In the genomic region with DNA sequence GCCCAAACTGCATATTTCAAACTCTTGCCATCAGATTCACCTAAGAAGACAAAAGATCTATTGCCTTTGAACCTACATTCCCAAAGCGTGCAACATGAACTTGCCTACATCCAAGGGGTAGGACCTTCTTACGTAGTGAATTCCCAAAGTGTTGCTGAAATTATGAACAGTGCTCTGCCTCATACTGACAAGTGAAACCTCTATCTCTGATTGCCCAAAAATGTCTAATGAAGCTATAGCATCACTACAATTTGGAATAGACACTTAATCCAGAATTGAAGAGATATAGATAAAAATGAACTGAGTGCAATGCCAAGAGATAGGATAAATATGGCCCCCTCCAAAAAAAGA, we compare ENCODE assay signal across 24 cellular contexts. TPM values are rescaled to one million over a fixed set of nuclear protein-coding genes. Genes with fewer than 3 reads are reported as not detected.
A peak's percentile ranks its signal among the peaks of the same experiment; 100 is the strongest.
DNase-seq lines count a peak whose midpoint lies in the region; ATAC-seq and TF ChIP-seq lines count a peak whose summit lies in the region.
"Had no signal": no experiment of that assay in that cellular context is flagged by ENCODE, and none has a peak within 500 bp of the region (broad histone marks: within the 10 kb centered on the region; RNA-seq: fewer than 3 reads in every experiment).

No MANE protein-coding gene starts in this region.

- TF ChIP-seq CTCF in heart left ventricle (IDR thresholded peaks at IDR 0.05) (no peak), right atrium auricular region (IDR thresholded peaks at IDR 0.05) (no peak), endothelial cell (IDR thresholded peaks at IDR 0.05; ENCODE audit: unreplicated experiment) (no peak), GM23338 (conservative IDR thresholded peaks at IDR 0.05; ENCODE audit: low read depth in 2 of 2) (no peak)

- peaks cover 40% of the 10 kb centered on the region for H3K9me3 Mint-ChIP-seq in activated CD4-positive, alpha-beta memory T cell treated with anti-CD3 and anti-CD28 coated beads for 36 hours
- H3K9me3 Mint-ChIP-seq in endothelial cell (ENCODE audit: unreplicated experiment) (no peaks in the 10 kb centered on the region), GM23338 (peaks cover 65% of the 10 kb centered on the region)

- peak overlapping the region in 9 of 12 donors; percentile 15 to 67 (median 44) for H3K27ac ChIP-seq in heart left ventricle
- H3K27ac ChIP-seq in right atrium auricular region = peak overlapping the region in 1 of 2 donors; percentile 55
- peak overlapping the region; percentile 26 for H3K27ac ChIP-seq in thymus (ENCODE audit: low read depth)
- no peak overlapping the region for H3K27ac ChIP-seq in GM23338 (ENCODE audit: low read depth)
- H3K27ac ChIP-seq: transverse colon, VCaP had no signal

- H3K4me3 ChIP-seq in heart left ventricle (no peak overlapping the region), right atrium auricular region (no peak overlapping the region), thymus (ENCODE audit: low read length) (no peak overlapping the region), GM23338 (no peak overlapping the region)
- H3K4me3 ChIP-seq: esophagus squamous epithelium, transverse colon had no signal

- H3K9me2 ChIP-seq in GM23338 (ENCODE audit: insufficient read depth) = 0 out of 2 replicates have a peak, but pooled peaks cover 8% of the 10 kb centered on the region

- peaks cover 30% of the 10 kb centered on the region for H3K36me3 Mint-ChIP-seq in activated CD4-positive, alpha-beta memory T cell treated with anti-CD3 and anti-CD28 coated beads for 36 hours
- H3K36me3 Mint-ChIP-seq in endothelial cell (ENCODE audit: low read depth, unreplicated experiment) (peaks cover 28% of the 10 kb centered on the region), GM23338 (ENCODE audit: low read depth) (peaks cover 34% of the 10 kb centered on the region)

- CTCF ChIA-PET in activated CD4-positive, alpha-beta memory T cell treated with anti-CD3 and anti-CD28 coated beads for 36 hours (lab: Charles Lee) = interaction anchor here (1.6 to 2.1 kb wide), 4 partner anchors 8 to 42 kb away, joined by 4 to 24 read pairs (median 6); no protein-coding TSS in a partner anchor

- no peak overlapping the region for H3K4me3 Mint-ChIP-seq in activated CD4-positive, alpha-beta memory T cell treated with anti-CD3 and anti-CD28 coated beads for 36 hours
- peak overlapping the region; percentile 10 for H3K4me3 Mint-ChIP-seq in endothelial cell (ENCODE audit: unreplicated experiment)
- no peak overlapping the region for H3K4me3 Mint-ChIP-seq in GM23338
- H3K4me3 Mint-ChIP-seq: neural crest cell had no signal

- ATAC-seq in heart left ventricle (peak in 2 of 4 donors; percentile 24 to 59), HG03442 (IDR thresholded peaks at IDR 0.05; ENCODE audit: unreplicated experiment) (no peak), GM23338 (no peak)

- H3K4me1 ChIP-seq in heart left ventricle (peaks cover 0 to 55% (median 17%) of the 10 kb centered on the region in 12 donors), right atrium auricular region (peaks cover 0 to 22% of the 10 kb centered on the region in 2 donors), thymus (ENCODE audit: control insufficient read depth, insufficient read depth, low read length) (peaks cover 9% of the 10 kb centered on the region), GM23338 (ENCODE audit: insufficient read depth) (no peaks in the 10 kb centered on the region)
- H3K4me1 ChIP-seq: Caco-2 had no signal

- no peaks in the 10 kb centered on the region for H3K27me3 ChIP-seq in heart left ventricle
- H3K27me3 ChIP-seq in right atrium auricular region = no peaks in the 10 kb centered on the region
- H3K27me3 ChIP-seq in thymus (ENCODE audit: control insufficient read depth, insufficient read depth) = no peaks in the 10 kb centered on the region
- no peaks in the 10 kb centered on the region for H3K27me3 ChIP-seq in GM23338 (ENCODE audit: insufficient read depth)
- H3K27me3 ChIP-seq: esophagus squamous epithelium, transverse colon had no signal

- peak overlapping the region; percentile 87 for H3K27ac Mint-ChIP-seq in activated CD4-positive, alpha-beta memory T cell treated with anti-CD3 and anti-CD28 coated beads for 36 hours
- H3K27ac Mint-ChIP-seq in endothelial cell (ENCODE audit: unreplicated experiment) = peak overlapping the region; percentile 94
- H3K27ac Mint-ChIP-seq in GM23338 = no peak overlapping the region
- H3K27ac Mint-ChIP-seq: stimulated activated naive CD8-positive, alpha-beta T cell treated with anti-CD3 and anti-CD28 coated beads, Interleukin-15, Interleukin-2, amounts not matched to agents 100 ng/mL and 50 ng/mL, for 24 hours had no signal

- H3K4me2 ChIP-seq in GM23338 = no peak overlapping the region

- 40 to 67% (median 47%) methylated on average over 2 of the region's 2 CpGs for WGBS in heart left ventricle, 4 donors
- 91% methylated on average over 2 of the region's 2 CpGs for WGBS in thymus

- H3F3A ChIP-seq in GM23338 (replicated peaks; ENCODE audit: low read depth) = no peaks in the 10 kb centered on the region

- H4K20me1 ChIP-seq in GM23338 (replicated peaks; ENCODE audit: insufficient read depth) = no peaks in the 10 kb centered on the region

- no peak for TF ChIP-seq POLR2A in heart left ventricle (IDR thresholded peaks at IDR 0.05)

- no peaks in the 10 kb centered on the region for H3K79me2 ChIP-seq in GM23338 (replicated peaks; ENCODE audit: insufficient read depth)

- H3K36me3 ChIP-seq in heart left ventricle (peaks cover 0 to 2% (median 0%) of the 10 kb centered on the region in 9 donors), right atrium auricular region (peaks cover 3% of the 10 kb centered on the region), thymus (ENCODE audit: control insufficient read depth, insufficient read depth) (peaks cover 2% of the 10 kb centered on the region), GM23338 (ENCODE audit: insufficient read depth) (peaks cover 12% of the 10 kb centered on the region)
- H3K36me3 ChIP-seq: transverse colon had no signal

- DNase-seq in heart left ventricle (no peak), right atrium auricular region (ENCODE audit: low spot score) (no peak), endothelial cell (ENCODE audit: low spot score) (no peak), GM23338 (ENCODE audit: low spot score) (no peak), Ammon's horn (ENCODE audit: low spot score) (no peak)
- no peak for DNase-seq in activated CD4-positive, alpha-beta memory T cell treated with anti-CD3 and anti-CD28 coated beads for 36 hours
- DNase-seq: activated effector memory CD4-positive, alpha-beta T cell treated with anti-CD3 and anti-CD28 coated beads, Interleukin-2, amount 50 U/mL, for 16 hours; Caco-2; effector CD8-positive, alpha-beta T cell; esophagus squamous epithelium; Karpas-422; left colon; NCI-H1048; NCI-H1930; NCI-H2227 treated with DMSO at 0.1 percent for 48 hours; NCI-H748 treated with DMSO at 0.1 percent for 48 hours; SW 1271; transverse colon had no signal

- peaks cover 0 to 43% (median 7%) of the 10 kb centered on the region in 12 donors for H3K9me3 ChIP-seq in heart left ventricle
- peaks cover 0 to 20% of the 10 kb centered on the region in 2 donors for H3K9me3 ChIP-seq in right atrium auricular region
- no peaks in the 10 kb centered on the region for H3K9me3 ChIP-seq in thymus (ENCODE audit: control insufficient read depth)

- peaks cover 69% of the 10 kb centered on the region for H3K4me1 Mint-ChIP-seq in activated CD4-positive, alpha-beta memory T cell treated with anti-CD3 and anti-CD28 coated beads for 36 hours (ENCODE audit: low read depth)
- H3K4me1 Mint-ChIP-seq in endothelial cell (ENCODE audit: unreplicated experiment) (peaks cover 39% of the 10 kb centered on the region), GM23338 (no peaks in the 10 kb centered on the region)
- H3K4me1 Mint-ChIP-seq: neural crest cell had no signal

- intact Hi-C loops in heart left ventricle (cut with DNase I) = loop anchor here in 8 of 10 donors (1.0 to 10.0 kb wide), 6 partner anchors 36 to 366 kb away; no protein-coding TSS in a partner anchor
- intact Hi-C loops in activated CD4-positive, alpha-beta memory T cell treated with anti-CD3 and anti-CD28 coated beads for 36 hours (cut with micrococcal nuclease) = loop anchor here (2.0 to 10.0 kb wide), 4 partner anchors 16 to 366 kb away; partner anchors contain the start of gene CLECL1

- no peaks in the 10 kb centered on the region for H3K27me3 Mint-ChIP-seq in activated CD4-positive, alpha-beta memory T cell treated with anti-CD3 and anti-CD28 coated beads for 36 hours
- H3K27me3 Mint-ChIP-seq in endothelial cell (ENCODE audit: unreplicated experiment) (peaks cover 4% of the 10 kb centered on the region), GM23338 (ENCODE audit: insufficient read depth, low read depth, poor library complexity) (no peaks in the 10 kb centered on the region)
- H3K27me3 Mint-ChIP-seq: stimulated activated naive CD8-positive, alpha-beta T cell treated with anti-CD3 and anti-CD28 coated beads, Interleukin-15, Interleukin-2, amounts not matched to agents 100 ng/mL and 50 ng/mL, for 24 hours had no signal

- POLR2A ChIA-PET in activated CD4-positive, alpha-beta memory T cell treated with anti-CD3 and anti-CD28 coated beads for 36 hours (lab: Charles Lee) = interaction anchor here (0.6 to 2.9 kb wide), 4 partner anchors 15 to 31 kb away, joined by 3 to 7 read pairs (median 4); partner anchors contain the start of gene CLEC2D

- H2AFZ ChIP-seq in GM23338 = no peak overlapping the region

TF ChIP-seq in GM23338, 12 proteins besides CTCF, POLR2A, EP300 and RAD21 (continues in another document):
- no peak for TF ChIP-seq STAT1 (IDR thresholded peaks at IDR 0.05; ENCODE audit: unreplicated experiment)

RNA-seq across cellular contexts. Expression of gene CLEC2D, which starts 31.1 kb away (rescaled TPM):
- total RNA-seq in heart left ventricle = 10 to 100 TPM in 1 of 9 donors, 1 to 10 TPM in 8; 1.4 to 18.7 (median 1.6) TPM
- polyA plus RNA-seq in heart left ventricle = 1 to 10 TPM; 1.1 to 4.2 TPM
- total RNA-seq in right atrium auricular region = 1 to 10 TPM; 6.5 to 6.9 TPM
- 100 to 1,000 TPM; 191 to 199 TPM for total RNA-seq in activated CD4-positive, alpha-beta memory T cell treated with anti-CD3 and anti-CD28 coated beads for 36 hours
- 18.9 TPM for total RNA-seq in endothelial cell (ENCODE audit: unreplicated experiment)
- 93.0 TPM for polyA plus RNA-seq in thymus
- 3.8 and 7.1 TPM in 2 replicates for total RNA-seq in GM23338 (2014; rRNA removed; shearing (Covaris generic))
- polyA plus RNA-seq in GM23338 (2016; fragmentation: Nextera tagmentation; extraction: Ambion mirVana) = 4.6 and 6.9 TPM in 2 replicates

RNA-seq across cellular contexts. Expression of gene CLECL1, which starts 32.3 kb away (rescaled TPM):
- 1 to 10 TPM in 1 of 9 donors, under 1 TPM in 1, not detected in 7; 0.93 to 4.6 TPM for total RNA-seq in heart left ventricle
- polyA plus RNA-seq in heart left ventricle = not detected
- not detected for total RNA-seq in right atrium auricular region
- 1 to 10 TPM; 6.5 to 7.4 TPM for total RNA-seq in activated CD4-positive, alpha-beta memory T cell treated with anti-CD3 and anti-CD28 coated beads for 36 hours
- not detected for total RNA-seq in endothelial cell (ENCODE audit: unreplicated experiment)
- 11.2 TPM for polyA plus RNA-seq in thymus
- not detected in 2 replicates for total RNA-seq in GM23338 (2014; rRNA removed; shearing (Covaris generic))
- not detected in 2 replicates for polyA plus RNA-seq in GM23338 (2016; fragmentation: Nextera tagmentation; extraction: Ambion mirVana)
- total RNA-seq: Caco-2, cerebellum, neural crest cell had no signal
